Comparison of ENCODE assay signal across 26 cellular contexts in genomic region chr10:130885021-130885655, GRCh38.
"Had no signal": no experiment of that assay in that cellular context is flagged by ENCODE, and none has a peak within 500 bp of the region (broad histone marks: within the 10 kb centered on the region; RNA-seq: fewer than 3 reads in every experiment).

No MANE protein-coding gene starts in this region.

- H3K36me3 ChIP-seq: heart left ventricle, sigmoid colon, thyroid gland, upper lobe of right lung had no signal

- H3K27ac ChIP-seq: body of pancreas, heart left ventricle, sigmoid colon, thyroid gland, upper lobe of right lung had no signal

- H3K9me3 ChIP-seq: body of pancreas, heart left ventricle, mucosa of descending colon, sigmoid colon, thyroid gland, upper lobe of right lung had no signal

- H3K27me3 ChIP-seq: thyroid gland, upper lobe of right lung had no signal

- H3K4me3 ChIP-seq: body of pancreas, heart left ventricle, mucosa of descending colon, sigmoid colon, thyroid gland, upper lobe of right lung had no signal

- H3K27ac Mint-ChIP-seq: activated CD4-positive, alpha-beta T cell treated with anti-CD3 and anti-CD28 coated beads for 36 hours; activated naive CD8-positive, alpha-beta T cell; activated T-cell treated with anti-CD3 and anti-CD28 coated beads, Interleukin-2, amount 50 U/mL, for 72 hours; immature natural killer cell; natural killer cell treated with Interleukin-12 subunit alpha and Interleukin-12 subunit beta and Interleukin-15 and Interleukin-18, amount 100 ng/mL, for 72 hours; progenitor cell of endocrine pancreas; stimulated activated effector memory CD8-positive, alpha-beta T cell treated with anti-CD3 and anti-CD28 coated beads, Interleukin-12 subunit alpha, Interleukin-12 subunit beta, amount 100 ng/mL, for 72 hours; stimulated activated naive CD8-positive, alpha-beta T cell treated with anti-CD3 and anti-CD28 coated beads, Interleukin-15, Interleukin-2, amounts not matched to agents 100 ng/mL and 50 ng/mL, for 24 hours; T-helper 2 cell treated with Interferon-gamma antibody and Interleukin-4, amounts not matched to agents 5 μg/mL and 100 μg/mL, for 36 hours had no signal

- H3K4me1 ChIP-seq: body of pancreas, heart left ventricle, sigmoid colon, upper lobe of right lung had no signal

- H3K36me3 Mint-ChIP-seq: activated naive CD8-positive, alpha-beta T cell; immature natural killer cell; natural killer cell treated with Interleukin-12 subunit alpha and Interleukin-12 subunit beta and Interleukin-15 and Interleukin-18, amount 100 ng/mL, for 72 hours; stimulated activated effector memory CD8-positive, alpha-beta T cell treated with anti-CD3 and anti-CD28 coated beads, Interleukin-12 subunit alpha, Interleukin-12 subunit beta, amount 100 ng/mL, for 72 hours had no signal

- H3K4me3 Mint-ChIP-seq: activated CD4-positive, alpha-beta T cell treated with anti-CD3 and anti-CD28 coated beads for 36 hours; activated naive CD8-positive, alpha-beta T cell; activated T-cell treated with anti-CD3 and anti-CD28 coated beads, Interleukin-2, amount 50 U/mL, for 72 hours; immature natural killer cell; natural killer cell treated with Interleukin-12 subunit alpha and Interleukin-12 subunit beta and Interleukin-15 and Interleukin-18, amount 100 ng/mL, for 72 hours; stimulated activated effector memory CD8-positive, alpha-beta T cell treated with anti-CD3 and anti-CD28 coated beads, Interleukin-12 subunit alpha, Interleukin-12 subunit beta, amount 100 ng/mL, for 72 hours; stimulated activated naive CD8-positive, alpha-beta T cell treated with anti-CD3 and anti-CD28 coated beads, Interleukin-15, Interleukin-2, amounts not matched to agents 100 ng/mL and 50 ng/mL, for 24 hours; T-helper 2 cell treated with Interferon-gamma antibody and Interleukin-4, amounts not matched to agents 5 μg/mL and 100 μg/mL, for 36 hours had no signal

- H3K9me3 Mint-ChIP-seq: activated T-cell treated with anti-CD3 and anti-CD28 coated beads, Interleukin-2, amount 50 U/mL, for 72 hours; natural killer cell treated with Interleukin-12 subunit alpha and Interleukin-12 subunit beta and Interleukin-15 and Interleukin-18, amount 100 ng/mL, for 72 hours; stimulated activated effector memory CD8-positive, alpha-beta T cell treated with anti-CD3 and anti-CD28 coated beads, Interleukin-12 subunit alpha, Interleukin-12 subunit beta, amount 100 ng/mL, for 72 hours; stimulated activated naive CD8-positive, alpha-beta T cell treated with anti-CD3 and anti-CD28 coated beads, Interleukin-15, Interleukin-2, amounts not matched to agents 100 ng/mL and 50 ng/mL, for 24 hours; T-helper 2 cell treated with Interferon-gamma antibody and Interleukin-4, amounts not matched to agents 5 μg/mL and 100 μg/mL, for 36 hours had no signal

- H3K4me1 Mint-ChIP-seq: immature natural killer cell; stimulated activated effector memory CD8-positive, alpha-beta T cell treated with anti-CD3 and anti-CD28 coated beads, Interleukin-12 subunit alpha, Interleukin-12 subunit beta, amount 100 ng/mL, for 72 hours had no signal

- DNase-seq: activated CD4-positive, alpha-beta T cell treated with anti-CD3 and anti-CD28 coated beads for 36 hours; activated CD4-positive, alpha-beta T cell treated with anti-CD3 and anti-CD28 coated beads, Interleukin-2, amount 50 U/mL, for 4 hours; activated CD4-positive, CD25-positive, alpha-beta regulatory T cell; activated naive CD4-positive, alpha-beta T cell; activated T-cell treated with anti-CD3 and anti-CD28 coated beads for 4 hours; activated T-cell treated with anti-CD3 and anti-CD28 coated beads, Interleukin-2, amount 50 U/mL, for 72 hours; aorta; foreskin fibroblast; heart left ventricle; hypothalamus; immature natural killer cell; mucosa of descending colon; retina; sigmoid colon; small intestine; stimulated activated CD4-positive, alpha-beta T cell treated with anti-CD3 and anti-CD28 coated beads, Interleukin-4, amount 100 ng/mL, for 24 hours; T-helper 1 cell; upper lobe of right lung had no signal
